In genomic region chr17:75343007-75343406, GRCh38 we compare ENCODE assay signal across 16 cellular contexts. TPM values are rescaled to one million over a fixed set of nuclear protein-coding genes. Genes with fewer than 3 reads are reported as not detected.
DNase-seq lines count a peak whose midpoint lies in the region; ATAC-seq, FAIRE-seq and TF ChIP-seq lines count a peak whose summit lies in the region.
"Had no signal": no experiment of that assay in that cellular context is flagged by ENCODE, and none has a peak within 500 bp of the region (broad histone marks: within the 10 kb centered on the region; RNA-seq: fewer than 3 reads in every experiment).

No MANE protein-coding gene starts in this region.

- H3K4me1 ChIP-seq in K562 (replicated peaks in 1 of 2; ENCODE audit: control insufficient read depth in 2 of 2, insufficient read depth in 2 of 2, low read length in 2 of 2) (peaks cover 46 to 64% of the 10 kb centered on the region in 2 experiments), subcutaneous abdominal adipose tissue (ENCODE audit: control insufficient read depth in 5 of 5, insufficient read depth in 5 of 5, low read length in 5 of 5) (peaks cover 2 to 63% (median 61%) of the 10 kb centered on the region in 5 donors)

- H3K4me1 Mint-ChIP-seq in endothelial cell (ENCODE audit: unreplicated experiment) = peaks cover 33% of the 10 kb centered on the region

- peaks cover 8% of the 10 kb centered on the region for H3K27me3 Mint-ChIP-seq in endothelial cell (ENCODE audit: unreplicated experiment)

- no peak overlapping the region for H2AFZ ChIP-seq in K562 (ENCODE audit: low read depth, low read length)

- H4K20me1 ChIP-seq in K562 (replicated peaks; ENCODE audit: control insufficient read depth, insufficient read depth, low read length) = peaks cover 10% of the 10 kb centered on the region; the same call in 1 of the 2 replicates

- POLR2A ChIA-PET in K562 (lab: Yijun Ruan, JAX) = interaction anchor here (1.0 to 1.4 kb wide), 2 partner anchors 16 to 20 kb away, joined by 5 read pairs; no protein-coding TSS in a partner anchor

- no TSS peak for BruUV-seq in K562 (replicated peaks; lab: Mats Ljungman, UMichigan)

- no peak overlapping the region for H3K4me3 Mint-ChIP-seq in endothelial cell (ENCODE audit: unreplicated experiment)
- H3K4me3 Mint-ChIP-seq: endodermal cell had no signal

- no peak for TF ChIP-seq POLR2A in K562 (conservative IDR thresholded peaks at IDR 0.05)

- WGBS in K562 (ENCODE audit: insufficient coverage, low coverage, missing lambda C conversion rate) = 73% methylated on average over 2 of the region's 3 CpGs

- ATAC-seq in left cardiac atrium (peak; percentile 26 to 52), Right ventricle myocardium inferior (no peak), K562 (no peak)

- no peak for FAIRE-seq in K562 (lab: Jason Lieb, UNC)

- no peak for TF ChIP-seq EP300 in K562 (IDR thresholded peaks at IDR 0.05; ENCODE audit: low read length)

- H3K27ac ChIP-seq in K562 (ENCODE audit: extremely low read depth, low read depth, low read length) (peak overlapping the region; percentile 10; the same call in 1 of the 3 replicates), subcutaneous abdominal adipose tissue (ENCODE audit: low read depth, low read length) (peak overlapping the region; percentile 6)
- H3K27ac ChIP-seq: psoas muscle had no signal

- H3K9me3 ChIP-seq in K562 (replicated peaks; ENCODE audit: control insufficient read depth, insufficient read depth, low read depth, low read length) (no peaks in the 10 kb centered on the region), subcutaneous abdominal adipose tissue (ENCODE audit: control insufficient read depth in 5 of 5, low read length in 5 of 5) (no peaks in the 10 kb centered on the region)
- H3K9me3 ChIP-seq: adrenal gland, psoas muscle had no signal

- H3K27me3 ChIP-seq in K562 (ENCODE audit: control insufficient read depth in 2 of 2, insufficient read depth in 2 of 2, low read length in 2 of 2) = no peaks in the 10 kb centered on the region
- H3K27me3 ChIP-seq in subcutaneous abdominal adipose tissue (ENCODE audit: control insufficient read depth in 5 of 5, insufficient read depth in 4 of 5, low read length in 5 of 5) = no peaks in the 10 kb centered on the region
- H3K27me3 ChIP-seq: adrenal gland had no signal

- H3K9me1 ChIP-seq in K562 (ENCODE audit: control insufficient read depth, insufficient read depth, low read length) = peaks cover 4% of the 10 kb centered on the region

- DNase-seq in left cardiac atrium (no peak), Right ventricle myocardium inferior (ENCODE audit: missing footprints) (no peak), NCI-H524 (lab: John Stamatoyannopoulos, UW) (peak; percentile 69 to 89), K562 (ENCODE audit: extremely low read depth in 1 of 4, low spot score in 3 of 4) (no peak), endothelial cell (ENCODE audit: low spot score) (no peak), ureter (ENCODE audit: low spot score) (no peak)
- no peak for DNase-seq in activated CD4-positive, CD25-positive, alpha-beta regulatory T cell (lab: John Stamatoyannopoulos, UW)
- DNase-seq: DMS79; endodermal cell; Kasumi-1; NCI-H1417; NCI-H226; psoas muscle; stimulated activated CD4-positive, alpha-beta T cell treated with anti-CD3 and anti-CD28 coated beads, Interleukin-12 subunit alpha, Interleukin-12 subunit beta, amount 100 ng/mL, for 4 hours had no signal

- intact Hi-C loops in left cardiac atrium (cut with DNase I) = no loop called here
- intact Hi-C loops in Right ventricle myocardium inferior (cut with DNase I) = no loop called here
- intact Hi-C loops in K562 (cut with micrococcal nuclease) = no loop called here

- H3K36me3 ChIP-seq in K562 (ENCODE audit: control insufficient read depth, insufficient read depth, low read length) (0 out of 3 replicates have a peak, but pooled peaks cover 4% of the 10 kb centered on the region), subcutaneous abdominal adipose tissue (ENCODE audit: control insufficient read depth in 5 of 5, insufficient read depth in 5 of 5, low read length in 5 of 5) (no peaks in the 10 kb centered on the region)
- H3K36me3 ChIP-seq: adrenal gland had no signal

- H3K4me3 ChIP-seq in K562 (no peak overlapping the region), subcutaneous abdominal adipose tissue (ENCODE audit: low read depth in 1 of 5, low read length in 5 of 5) (no peak overlapping the region)
- H3K4me3 ChIP-seq: adrenal gland, psoas muscle had no signal

- TF ChIP-seq RAD21 in K562 (CRISPR knock-in tag; conservative IDR thresholded peaks at IDR 0.05 in 1 of 2, IDR thresholded peaks at IDR 0.05 in 1 of 2) = no peak

- H3K9ac ChIP-seq in K562 (ENCODE audit: insufficient read depth in 1 of 2, low read depth in 2 of 2, low read length in 2 of 2) (no peak overlapping the region), subcutaneous abdominal adipose tissue (ENCODE audit: low read length in 5 of 5) (no peak overlapping the region)

- peaks cover 90% of the 10 kb centered on the region for H3K79me2 ChIP-seq in K562 (ENCODE audit: control insufficient read depth, insufficient read depth, low read length)

- H3K4me2 ChIP-seq in K562 (ENCODE audit: insufficient read depth, low read length) = no peak overlapping the region

- CTCF ChIA-PET in K562 (lab: Yijun Ruan, JAX; ENCODE audit: low intra/inter-chr PET ratio) = no interaction called here

- TF ChIP-seq CTCF in K562 (IDR thresholded peaks at IDR 0.05 in 2 of 3, conservative IDR thresholded peaks at IDR 0.05 in 1 of 3; ENCODE audit: insufficient read depth in 2 of 3, low read depth in 1 of 3, low read length in 3 of 3) (no peak), endothelial cell (IDR thresholded peaks at IDR 0.05; ENCODE audit: unreplicated experiment) (no peak)

- H3K27ac Mint-ChIP-seq in endothelial cell (ENCODE audit: unreplicated experiment) = no peak overlapping the region

- in situ Hi-C loops in K562 (cut with MboI) = no loop called here

- no peaks in the 10 kb centered on the region for H3K9me3 Mint-ChIP-seq in endothelial cell (ENCODE audit: unreplicated experiment)
- H3K9me3 Mint-ChIP-seq: endodermal cell had no signal

- no peaks in the 10 kb centered on the region for H3K36me3 Mint-ChIP-seq in endothelial cell (ENCODE audit: low read depth, unreplicated experiment)

TF ChIP-seq in K562, 482 proteins besides CTCF, POLR2A, EP300 and RAD21 (continues in another document):
- TF ChIP-seq CLOCK (CRISPR knock-in tag; IDR thresholded peaks at IDR 0.05; ENCODE audit: borderline replicate concordance) (no peak), ERF (CRISPR knock-in tag; IDR thresholded peaks at IDR 0.05) (no peak), GMEB1 (CRISPR knock-in tag; IDR thresholded peaks at IDR 0.05) (no peak), MEF2A (IDR thresholded peaks at IDR 0.05; ENCODE audit: control insufficient read depth, low read depth, low read length) (no peak), SAFB2 (IDR thresholded peaks at IDR 0.05; ENCODE audit: borderline replicate concordance, low read depth, low read length, severe bottlenecking) (no peak)

RNA-seq across cellular contexts. Expression of gene SLC25A19, which starts 53.8 kb away (rescaled TPM):
- total RNA-seq in left cardiac atrium = 10 to 100 TPM; 15.2 to 21.0 TPM
- total RNA-seq in Right ventricle myocardium inferior = 19.5 TPM
- total RNA-seq in K562 (2011; cell fraction: chromatin; rRNA removed; ENCODE audit: low replicate concordance) = 80.8 and 110 TPM in 2 replicates
- 83.7 and 96.9 TPM in 2 replicates for total RNA-seq in K562 (2011; cell fraction: nucleolus; rRNA removed)
- total RNA-seq in K562 (2011; cell fraction: nucleoplasm; rRNA removed) = 75.9 and 93.0 TPM in 2 replicates
- total RNA-seq in K562 (2014; rRNA removed) = 56.1 and 71.6 TPM in 2 replicates
- 35.9 and 45.2 TPM in 2 replicates for total RNA-seq in K562 (2014; rRNA removed; fragmentation: Illumina TruSeq; extraction: Trizol)
- 49.0 and 49.3 TPM in 2 replicates for total RNA-seq in K562 (2015; rRNA removed; fragmentation: Illumina TruSeq; extraction: Trizol)
- 73.4 and 76.6 TPM in 2 replicates for total RNA-seq in K562 (2021)
- polyA plus RNA-seq in K562 (2011; rRNA removed) = 51.7 and 55.3 TPM in 2 replicates
- polyA plus RNA-seq in K562 (2011; cell fraction: cytosol; rRNA removed) = 70.2 and 111 TPM in 2 replicates
- polyA plus RNA-seq in K562 (2011; cell fraction: nucleus; rRNA removed) = 50.7 and 83.5 TPM in 2 replicates
- polyA plus RNA-seq in K562 (2012) = 26.6 and 58.9 TPM in 2 replicates
- polyA plus RNA-seq in K562 (2014; fragmentation: Illumina TruSeq; extraction: Trizol) = 57.1 and 60.9 TPM in 2 replicates
- polyA plus RNA-seq in K562 (2014; fragmentation: Nextera tagmentation; extraction: Ambion mirVana) = 10 to 100 TPM; 33.4 to 49.3 TPM
- polyA plus RNA-seq in K562 (2014; rRNA removed) = 73.1 and 83.5 TPM in 2 replicates
- polyA minus RNA-seq in K562 (2011; rRNA and poly(A)+ RNA removed) = 29.7 and 31.1 TPM in 2 replicates
- 18.5 and 33.6 TPM in 2 replicates for polyA minus RNA-seq in K562 (2011; cell fraction: cytosol; rRNA and poly(A)+ RNA removed)
- polyA minus RNA-seq in K562 (2011; cell fraction: nucleus; rRNA and poly(A)+ RNA removed) = 32.9 and 44.3 TPM in 2 replicates
- 2.9 TPM for total RNA-seq in endothelial cell (ENCODE audit: unreplicated experiment)
- total RNA-seq in ureter = 8.8 TPM

Comparison
In these comparisons a context has a peak if more than half of its experiments do, and no peak if none do; other contexts are left out.
1. ATAC-seq: peak in left cardiac atrium (2 of 2); none in Right ventricle myocardium inferior (single experiment) and K562 (single experiment).
2. DNase-seq: peak in NCI-H524 (2 of 2); none in left cardiac atrium (single experiment), Right ventricle myocardium inferior (single experiment), K562 (0 of 4), endothelial cell (single experiment), activated CD4-positive, CD25-positive, alpha-beta regulatory T cell (0 of 4) and ureter (single experiment).